ENCODE assay signal across 8 cellular contexts in genomic region chr3:59424268-59425010, GRCh38.
A peak's percentile ranks its signal among the peaks of the same experiment; 100 is the strongest.
DNase-seq lines count a peak whose midpoint lies in the region; ATAC-seq and TF ChIP-seq lines count a peak whose summit lies in the region.
"Had no signal": no experiment of that assay in that cellular context is flagged by ENCODE, and none has a peak within 500 bp of the region (broad histone marks: within the 10 kb centered on the region; RNA-seq: fewer than 3 reads in every experiment).

No MANE protein-coding gene starts in this region.

- H3K4me3 ChIP-seq in adrenal gland: no peak overlapping the region

- no peaks in the 10 kb centered on the region for H3K36me3 ChIP-seq in adrenal gland (replicated peaks in 1 of 2)

- H3K4me1 ChIP-seq in adrenal gland (replicated peaks in 1 of 2): no peaks in the 10 kb centered on the region

- H3K9me3 Mint-ChIP-seq in natural killer cell: no peaks in the 10 kb centered on the region

- H3K36me3 Mint-ChIP-seq in natural killer cell: no peaks in the 10 kb centered on the region

- no peaks in the 10 kb centered on the region for H3K27me3 ChIP-seq in adrenal gland

- ATAC-seq in natural killer cell: peak; percentile 66 to 77 (median 69)

- no peak for TF ChIP-seq POLR2A in adrenal gland (IDR thresholded peaks at IDR 0.05)

- WGBS in adrenal gland, 4 donors: 73 to 81% (median 77%) methylated on average over 10 of the region's 10 CpGs

- H3K9me3 ChIP-seq in adrenal gland (replicated peaks in 1 of 3): no peaks in the 10 kb centered on the region

- H3K27me3 Mint-ChIP-seq in natural killer cell (ENCODE audit: low read depth in 2 of 2): peaks cover 32 to 39% of the 10 kb centered on the region in 2 donors

- H3K27ac ChIP-seq in adrenal gland: no peak overlapping the region

- no peak overlapping the region for H3K4me3 Mint-ChIP-seq in natural killer cell

- intact Hi-C loops in natural killer cell (cut with micrococcal nuclease): no loop called here
- intact Hi-C loops in adrenal gland (cut with DNase I): no loop called here

- DNase-seq in GM04503 (ENCODE audit: low read depth): peak; percentile 51
- DNase-seq in HPDE6-E6E7 (ENCODE audit: extremely low spot score): peak; percentile 29
- DNase-seq in astrocyte of the hippocampus (ENCODE audit: low read depth, low spot score): peak; percentile 74
- peak; percentile 17 for DNase-seq in natural killer cell
- no peak for DNase-seq in adrenal gland
- DNase-seq in NCI-H446 treated with DMSO at 0.1 percent for 48 hours (lab: John Stamatoyannopoulos, UW): no peak
- DNase-seq in mucosa of gallbladder (ENCODE audit: low spot score): no peak
- DNase-seq: stimulated activated CD4-positive, alpha-beta T cell treated with anti-CD3 and anti-CD28 coated beads, Interleukin-15, amount 100 ng/mL, for 24 hours had no signal

- H3K4me1 Mint-ChIP-seq in natural killer cell: peaks cover 40 to 47% of the 10 kb centered on the region in 2 donors

- TF ChIP-seq CTCF in natural killer cell (IDR thresholded peaks at IDR 0.05): no peak
- TF ChIP-seq CTCF in adrenal gland (IDR thresholded peaks at IDR 0.05): no peak

- peak overlapping the region in 1 of 2 donors; percentile 74 for H3K27ac Mint-ChIP-seq in natural killer cell

Comparison
In these comparisons a context has a peak if more than half of its experiments do, and no peak if none do; other contexts are left out.
1. DNase-seq: peak in GM04503 (single experiment), HPDE6-E6E7 (single experiment), astrocyte of the hippocampus (single experiment) and natural killer cell (single experiment); none in adrenal gland (0 of 7), NCI-H446 treated with DMSO at 0.1 percent for 48 hours (single experiment) and mucosa of gallbladder (single experiment).